8 cellular contexts compared by ENCODE assay signal in genomic region chr5:36701085-36701691, GRCh38.
DNase-seq lines count a peak whose midpoint lies in the region; ATAC-seq lines count a peak whose summit lies in the region.

No MANE protein-coding gene starts in this region.

- ATAC-seq in GM18873 (IDR thresholded peaks at IDR 0.05; ENCODE audit: low FRiP score, unreplicated experiment) (peak; percentile 96), HG02623 (IDR thresholded peaks at IDR 0.05; ENCODE audit: unreplicated experiment) (peak; percentile 95), HG03565 (IDR thresholded peaks at IDR 0.05; ENCODE audit: unreplicated experiment) (peak; percentile 94)

- peak; percentile 65 for DNase-seq in medulla oblongata (ENCODE audit: extremely low spot score)
- DNase-seq in nucleus accumbens (lab: John Stamatoyannopoulos, UW): no peak
- DNase-seq in NCI-H82 treated with DMSO at 0.1 percent for 48 hours (lab: John Stamatoyannopoulos, UW; ENCODE audit: unreplicated experiment): no peak
- no peak for DNase-seq in SKM-1 (lab: John Stamatoyannopoulos, UW; ENCODE audit: unreplicated experiment)
- no peak for DNase-seq in KG1 (lab: John Stamatoyannopoulos, UW)
